Comparison of ENCODE assay signal across 8 cellular contexts in the genomic region with DNA sequence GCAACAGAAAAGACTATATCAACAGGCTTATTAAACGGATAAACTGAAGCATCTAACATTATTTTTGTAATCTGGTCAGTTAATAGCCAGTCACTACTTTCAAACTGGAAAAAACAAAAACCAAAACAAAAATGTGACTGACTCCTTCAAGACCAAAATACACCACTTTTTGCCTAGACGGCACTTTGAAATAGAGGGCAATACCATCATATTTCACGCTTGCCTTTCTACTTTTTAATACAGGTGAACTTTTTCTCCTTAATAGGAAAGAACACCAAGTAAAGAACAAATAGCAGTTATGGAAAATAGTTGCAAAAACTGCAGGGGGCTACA. TPM values are rescaled to one million over a fixed set of nuclear protein-coding genes. Genes with fewer than 3 reads are reported as not detected.
DNase-seq lines count a peak whose midpoint lies in the region; ATAC-seq and TF ChIP-seq lines count a peak whose summit lies in the region.

No MANE protein-coding gene starts in this region.

- peak overlapping the region; percentile 97 to 99 (median 98) for H3K4me3 Mint-ChIP-seq in brain

- H3K27me3 Mint-ChIP-seq in brain: peaks cover 11% of the 10 kb centered on the region

- peak overlapping the region; percentile 98 to 100 (median 99) for H3K27ac Mint-ChIP-seq in brain

- POLR2A ChIA-PET in A673 (lab: Charles Lee; ENCODE audit: low non-redundant PET): no interaction called here

- H3K9me3 ChIP-seq in A673 (ENCODE audit: low read depth, low read length, poor library complexity, severe bottlenecking) (no peaks in the 10 kb centered on the region), mononuclear cell (ENCODE audit: low read depth, low read length) (no peaks in the 10 kb centered on the region)

- H3K4me1 ChIP-seq in A673 (ENCODE audit: insufficient read depth, low read length, poor library complexity, severe bottlenecking) (peaks cover 14% of the 10 kb centered on the region), mononuclear cell (ENCODE audit: insufficient read depth, low read length) (peaks cover 9% of the 10 kb centered on the region)

- peaks cover 0 to 6% (median 0%) of the 10 kb centered on the region in 5 experiments for H3K9me3 Mint-ChIP-seq in brain

- no peaks in the 10 kb centered on the region for H3K27me3 ChIP-seq in A673 (replicated peaks; ENCODE audit: insufficient read depth, low read depth, low read length, poor library complexity)
- H3K27me3 ChIP-seq in mononuclear cell (ENCODE audit: insufficient read depth, low read length): no peaks in the 10 kb centered on the region

- H3K4me3 ChIP-seq in A673 (ENCODE audit: low read depth, low read length, poor library complexity, severe bottlenecking): peak overlapping the region; percentile 74
- peak overlapping the region; percentile 94 for H3K4me3 ChIP-seq in mononuclear cell (ENCODE audit: low read length)

- CTCF ChIA-PET in A673 (lab: Charles Lee): no interaction called here

- intact Hi-C loops in A673 (cut with micrococcal nuclease; ENCODE audit: unreplicated experiment): loop anchor here (2.0 kb wide), 1 partner anchor 327 kb away; no protein-coding TSS in a partner anchor

- peaks cover 10% of the 10 kb centered on the region for H3K36me3 Mint-ChIP-seq in brain

- peaks cover 37% of the 10 kb centered on the region for H3K4me1 Mint-ChIP-seq in brain

- BruUV-seq in A673 (replicated peaks; lab: Mats Ljungman, UMichigan): TSS peak; percentile 86

- ATAC-seq in HG02885 (IDR thresholded peaks at IDR 0.05; ENCODE audit: poor library complexity, unreplicated experiment) (peak; percentile 2), HG02759 (IDR thresholded peaks at IDR 0.05; ENCODE audit: unreplicated experiment) (no peak), GM21576 (IDR thresholded peaks at IDR 0.05; ENCODE audit: unreplicated experiment) (no peak), GM21360 (IDR thresholded peaks at IDR 0.05; ENCODE audit: unreplicated experiment) (no peak)

- TF ChIP-seq CTCF in A673 (conservative IDR thresholded peaks at IDR 0.05; ENCODE audit: low read depth, low read length) (no peak), brain (conservative IDR thresholded peaks at IDR 0.05) (no peak)

- H3K36me3 ChIP-seq in A673 (ENCODE audit: insufficient read depth, low read length, poor library complexity, severe bottlenecking): peaks cover 15% of the 10 kb centered on the region

- DNase-seq in A673 (ENCODE audit: low spot score) (no peak), ureter (ENCODE audit: low spot score) (no peak)

- H3K27ac ChIP-seq in A673 (ENCODE audit: low read depth, low read length, poor library complexity, severe bottlenecking): peak overlapping the region; percentile 66

RNA-seq across cellular contexts. Expression of a gene that starts 0.6 kb away (rescaled TPM):
- total RNA-seq in A673 (2021): 127 and 128 TPM in 2 replicates
- polyA plus RNA-seq in brain (ENCODE audit: insufficient read depth, low read depth, low replicate concordance): 20.6 TPM
- total RNA-seq in mononuclear cell: 86.6 TPM
- 37.9 TPM for total RNA-seq in ureter

RNA-seq across cellular contexts. Expression of a gene that starts 59.7 kb away (rescaled TPM):
- total RNA-seq in A673 (2021): 10.1 and 17.8 TPM in 2 replicates
- 5.1 TPM for polyA plus RNA-seq in brain (ENCODE audit: insufficient read depth, low read depth, low replicate concordance)
- total RNA-seq in mononuclear cell: 1.4 TPM
- 13.4 TPM for total RNA-seq in ureter
